ENCODE assay signal across 16 cellular contexts in genomic region chr9:87259543-87259942, GRCh38.
A peak's percentile ranks its signal among the peaks of the same experiment; 100 is the strongest.
DNase-seq lines count a peak whose midpoint lies in the region; ATAC-seq and TF ChIP-seq lines count a peak whose summit lies in the region.
"Had no signal": no experiment of that assay in that cellular context is flagged by ENCODE, and none has a peak within 500 bp of the region (broad histone marks: within the 10 kb centered on the region; RNA-seq: fewer than 3 reads in every experiment).

No MANE protein-coding gene starts in this region.

- intact Hi-C loops in Right ventricle myocardium inferior (cut with DNase I) = no loop called here
- intact Hi-C loops in heart left ventricle (cut with DNase I) = no loop called here

- no peaks in the 10 kb centered on the region for H3K9me3 ChIP-seq in right atrium auricular region
- H3K9me3 ChIP-seq in SJCRH30 (replicated peaks) = peaks cover 5% of the 10 kb centered on the region
- H3K9me3 ChIP-seq in heart left ventricle = no peaks in the 10 kb centered on the region
- no peaks in the 10 kb centered on the region for H3K9me3 ChIP-seq in suprapubic skin
- H3K9me3 ChIP-seq: lower lobe of right lung, upper lobe of right lung had no signal

- H3K4me3 ChIP-seq in right atrium auricular region (no peak overlapping the region), SJCRH30 (peak overlapping the region; percentile 26), heart left ventricle (no peak overlapping the region), suprapubic skin (no peak overlapping the region)
- H3K4me3 ChIP-seq: lower lobe of right lung, SJSA1, upper lobe of right lung had no signal

- no peak for TF ChIP-seq EP300 in suprapubic skin (IDR thresholded peaks at IDR 0.05)

- DNase-seq in Right ventricle myocardium inferior (ENCODE audit: missing footprints) (no peak), right atrium auricular region (ENCODE audit: low spot score) (no peak), SJCRH30 (peak; percentile 70 to 92), heart left ventricle (no peak), suprapubic skin (ENCODE audit: low spot score in 2 of 2) (no peak)
- DNase-seq in stimulated activated CD4-positive, alpha-beta T cell treated with anti-CD3 and anti-CD28 coated beads, Interleukin-4, amount 100 ng/mL, for 24 hours = no peak
- DNase-seq: activated CD8-positive, alpha-beta memory T cell treated with anti-CD3 and anti-CD28 coated beads, Interleukin-2, amount 10 ng/mL, durations not matched to agents 7 days and 5 days; activated naive CD4-positive, alpha-beta T cell; KG1; lower lobe of right lung; stimulated activated CD4-positive, alpha-beta T cell treated with anti-CD3 and anti-CD28 coated beads, Interleukin-2, amount 100 ng/mL, for 24 hours; upper lobe of right lung had no signal

- H3K4me1 ChIP-seq in right atrium auricular region (peaks cover 0 to 10% of the 10 kb centered on the region in 2 donors), SJCRH30 (peaks cover 36% of the 10 kb centered on the region), heart left ventricle (peaks cover 0 to 11% (median 0%) of the 10 kb centered on the region in 12 donors), suprapubic skin (peaks cover 20% of the 10 kb centered on the region)
- H3K4me1 ChIP-seq: SJSA1, upper lobe of right lung had no signal

- TF ChIP-seq POLR2A in heart left ventricle (IDR thresholded peaks at IDR 0.05) (no peak), suprapubic skin (IDR thresholded peaks at IDR 0.05) (no peak)

- H3K27me3 ChIP-seq in right atrium auricular region (no peaks in the 10 kb centered on the region), SJCRH30 (no peaks in the 10 kb centered on the region), heart left ventricle (peaks cover 0 to under 1% (median 0%) of the 10 kb centered on the region in 9 donors), suprapubic skin (no peaks in the 10 kb centered on the region)
- H3K27me3 ChIP-seq: SJSA1, upper lobe of right lung had no signal

- 41 to 60% (median 52%) methylated on average over 4 of the region's 4 CpGs for WGBS in heart left ventricle, 4 donors
- 52% methylated on average over 4 of the region's 4 CpGs for WGBS in suprapubic skin

- TF ChIP-seq CTCF in right atrium auricular region (IDR thresholded peaks at IDR 0.05) (no peak), heart left ventricle (IDR thresholded peaks at IDR 0.05) (no peak), suprapubic skin (IDR thresholded peaks at IDR 0.05) (no peak)

- ATAC-seq in Right ventricle myocardium inferior = peak; percentile 67
- ATAC-seq in heart left ventricle = peak in 3 of 4 donors; percentile 43 to 49 (median 48)
- ATAC-seq in GM21423 (IDR thresholded peaks at IDR 0.05; ENCODE audit: unreplicated experiment) = no peak
- ATAC-seq in GM19328 (IDR thresholded peaks at IDR 0.05; ENCODE audit: unreplicated experiment) = no peak
- ATAC-seq: activated CD8-positive, alpha-beta memory T cell treated with anti-CD3 and anti-CD28 coated beads, Interleukin-2, amount 10 ng/mL, durations not matched to agents 7 days and 5 days; lower lobe of right lung; upper lobe of right lung had no signal

- H3K27ac ChIP-seq in right atrium auricular region = no peak overlapping the region
- H3K27ac ChIP-seq in SJCRH30 = peak overlapping the region; percentile 11; the same call in 1 of the 2 replicates
- peak overlapping the region in 1 of 12 donors; percentile 13 for H3K27ac ChIP-seq in heart left ventricle
- H3K27ac ChIP-seq in suprapubic skin = peak overlapping the region; percentile 73
- H3K27ac ChIP-seq: lower lobe of right lung, SJSA1, upper lobe of right lung, VCaP had no signal

- no peaks in the 10 kb centered on the region for H3K36me3 ChIP-seq in right atrium auricular region
- no peaks in the 10 kb centered on the region for H3K36me3 ChIP-seq in SJCRH30
- no peaks in the 10 kb centered on the region for H3K36me3 ChIP-seq in heart left ventricle
- no peaks in the 10 kb centered on the region for H3K36me3 ChIP-seq in suprapubic skin
- H3K36me3 ChIP-seq: lower lobe of right lung, SJSA1, upper lobe of right lung had no signal

Comparison
In these comparisons a context has a peak if more than half of its experiments do, and no peak if none do; other contexts are left out.
1. ATAC-seq: peak in Right ventricle myocardium inferior (single experiment) and heart left ventricle (3 of 4); none in GM21423 (single experiment) and GM19328 (single experiment).
2. DNase-seq: peak in SJCRH30 (2 of 2); none in Right ventricle myocardium inferior (single experiment), right atrium auricular region (single experiment), heart left ventricle (0 of 5), suprapubic skin (0 of 2) and stimulated activated CD4-positive, alpha-beta T cell treated with anti-CD3 and anti-CD28 coated beads, Interleukin-4, amount 100 ng/mL, for 24 hours (single experiment).
3. H3K27ac ChIP-seq: peak in SJCRH30 (single experiment) and suprapubic skin (single experiment); none in right atrium auricular region (0 of 2).